In genomic region chr3:32667072-32667582, GRCh38 we compare ENCODE assay signal across 20 cellular contexts.
"Had no signal": no experiment of that assay in that cellular context is flagged by ENCODE, and none has a peak within 500 bp of the region (broad histone marks: within the 10 kb centered on the region; RNA-seq: fewer than 3 reads in every experiment).

No MANE protein-coding gene starts in this region.

- DNase-seq: cortex of kidney; foreskin fibroblast; gastrocnemius medialis; head of caudate nucleus; naive B cell; pancreas; sigmoid colon; stimulated activated CD4-positive, alpha-beta T cell treated with anti-CD3 and anti-CD28 coated beads, Interleukin-2, amount 100 ng/mL, for 24 hours; stimulated activated CD4-positive, alpha-beta T cell treated with anti-CD3 and anti-CD28 coated beads, Interleukin-4, amount 100 ng/mL, for 24 hours; stimulated activated naive CD8-positive, alpha-beta T cell treated with anti-CD3 and anti-CD28 coated beads, Interleukin-15, Interleukin-2, amounts not matched to agents 100 U/mL and 50 U/mL, for 24 hours; substantia nigra; testis; upper lobe of left lung had no signal

- H3K4me1 ChIP-seq: gastrocnemius medialis, pancreas, right atrium auricular region, sigmoid colon, testis, tibial nerve, upper lobe of left lung had no signal

- H3K27me3 ChIP-seq: gastrocnemius medialis, neutrophil, pancreas, right atrium auricular region, sigmoid colon, testis, tibial nerve, upper lobe of left lung had no signal

- H3K4me3 ChIP-seq: gastrocnemius medialis, lung, pancreas, right atrium auricular region, sigmoid colon, testis, tibial nerve, upper lobe of left lung had no signal

- FAIRE-seq: keratinocyte, pancreas, urothelium cell line had no signal

- H3K27ac ChIP-seq: epithelial cell of prostate, gastrocnemius medialis, neutrophil, pancreas, right atrium auricular region, sigmoid colon, testis, tibial nerve, upper lobe of left lung had no signal

- H3K9me3 ChIP-seq: gastrocnemius medialis, neutrophil, pancreas, right atrium auricular region, sigmoid colon, testis, tibial nerve, upper lobe of left lung had no signal

- H3K36me3 ChIP-seq: gastrocnemius medialis, neutrophil, pancreas, right atrium auricular region, sigmoid colon, tibial nerve, upper lobe of left lung had no signal
